In the genomic region with DNA sequence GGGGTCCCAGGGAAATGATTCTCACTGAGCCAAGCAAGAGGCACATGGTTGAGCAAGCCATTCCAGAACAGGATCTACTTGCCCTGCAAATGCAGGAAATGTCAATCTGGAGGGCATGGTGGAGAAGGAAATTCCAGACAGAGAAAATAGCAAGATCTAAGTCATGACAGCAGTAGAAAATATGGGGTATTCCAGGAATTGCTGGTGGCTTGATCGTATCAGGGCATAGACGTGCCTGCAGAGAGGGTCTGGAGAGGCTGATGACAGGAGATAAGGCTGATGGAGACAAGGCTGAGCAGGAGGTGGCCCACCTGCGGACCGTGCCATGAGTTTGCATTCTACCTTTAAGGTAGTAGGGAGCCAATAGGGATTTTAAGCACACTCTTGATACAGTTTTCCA, we compare ENCODE assay signal across 21 cellular contexts.
"Had no signal": no experiment of that assay in that cellular context is flagged by ENCODE, and none has a peak within 500 bp of the region (broad histone marks: within the 10 kb centered on the region; RNA-seq: fewer than 3 reads in every experiment).

No MANE protein-coding gene starts in this region.

- FAIRE-seq: endometrium, frontal cortex, kidney, urothelium cell line had no signal

- ATAC-seq: heart right ventricle; left cardiac atrium; natural killer cell treated with Interleukin-12 subunit alpha and Interleukin-12 subunit beta and Interleukin-15 and Interleukin-18, amount 100 ng/mL, for 72 hours had no signal

- H3K4me1 ChIP-seq: stomach, transverse colon had no signal

- H3K36me3 ChIP-seq: heart right ventricle, neural progenitor cell, ovary, right atrium auricular region, sigmoid colon, stomach, thoracic aorta, transverse colon had no signal

- H3K9ac ChIP-seq: neural progenitor cell had no signal

- H3K4me2 ChIP-seq: neural progenitor cell had no signal

- H3K9me3 ChIP-seq: heart right ventricle, ovary, right atrium auricular region, sigmoid colon, stomach, thoracic aorta, transverse colon had no signal

- H3K4me3 ChIP-seq: heart right ventricle, neural progenitor cell, ovary, right atrium auricular region, sigmoid colon, skin epidermis, stomach, thoracic aorta, transverse colon had no signal

- H2AFZ ChIP-seq: neural progenitor cell had no signal

- H3K27me3 ChIP-seq: ovary, right atrium auricular region had no signal

- DNase-seq: effector memory CD4-positive, alpha-beta T cell; heart right ventricle; kidney; left cardiac atrium; midbrain; nucleus accumbens; ovary; sigmoid colon; stimulated activated CD4-positive, alpha-beta T cell treated with anti-CD3 and anti-CD28 coated beads, Interleukin-2, amount 100 ng/mL, for 24 hours; stimulated activated naive CD4-positive, alpha-beta T cell; stomach; substantia nigra; transverse colon had no signal

- H3K27ac ChIP-seq: heart right ventricle, neural progenitor cell, ovary, right atrium auricular region, sigmoid colon, skin epidermis, stomach, thoracic aorta, transverse colon had no signal
